9 cellular contexts compared by ENCODE assay signal in the genomic region with DNA sequence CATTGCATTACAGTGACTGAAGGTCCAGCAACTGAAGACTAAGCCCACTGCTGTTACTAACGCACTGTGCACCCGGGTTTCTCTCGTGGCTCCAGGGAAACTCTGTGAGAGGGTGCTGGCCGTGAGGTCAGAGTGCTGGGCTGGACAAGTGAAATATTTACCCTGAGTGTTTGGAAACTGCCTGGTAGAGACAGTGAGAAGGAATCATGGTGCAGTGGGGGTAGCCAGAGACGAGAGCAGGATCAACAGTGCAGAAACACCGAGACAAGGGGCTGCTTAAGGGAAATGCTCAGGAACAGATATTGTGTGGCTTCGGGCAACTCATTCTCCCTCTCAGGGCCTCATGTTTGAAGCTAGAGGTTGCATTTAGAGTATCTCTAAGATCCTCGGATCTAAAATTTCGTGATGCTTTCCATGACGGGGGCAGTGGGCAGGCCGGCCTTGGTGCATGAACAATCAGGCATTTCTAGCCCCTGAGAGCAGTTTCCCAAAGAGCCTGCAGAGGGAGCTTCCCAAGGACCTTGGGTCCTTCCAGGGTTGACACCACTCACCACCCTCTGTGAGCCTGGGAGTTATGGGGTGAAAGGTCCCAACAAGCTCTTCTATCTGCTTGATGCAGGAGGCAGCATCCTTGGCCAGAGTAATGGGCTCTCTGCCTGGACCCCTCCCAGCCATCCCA. TPM values are rescaled to one million over a fixed set of nuclear protein-coding genes. Genes with fewer than 3 reads are reported as not detected.
A peak's percentile ranks its signal among the peaks of the same experiment; 100 is the strongest.
DNase-seq lines count a peak whose midpoint lies in the region; ATAC-seq, FAIRE-seq and TF ChIP-seq lines count a peak whose summit lies in the region.
"Had no signal": no experiment of that assay in that cellular context is flagged by ENCODE, and none has a peak within 500 bp of the region (broad histone marks: within the 10 kb centered on the region; RNA-seq: fewer than 3 reads in every experiment).

No MANE protein-coding gene starts in this region.

- DNase-seq in AG08396 (ENCODE audit: low spot score) (peak; percentile 31), H54 (ENCODE audit: insufficient read length, low spot score) (peak; percentile 22), esophagus squamous epithelium (lab: John Stamatoyannopoulos, UW) (no peak), NCI-H187 treated with DMSO at 0.1 percent for 48 hours (lab: John Stamatoyannopoulos, UW) (no peak), NCI-H1417 treated with DMSO at 0.1 percent for 48 hours (lab: John Stamatoyannopoulos, UW) (no peak)
- DNase-seq in activated CD4-positive, alpha-beta T cell treated with anti-CD3 and anti-CD28 coated beads for 4 hours: peak; percentile 57 to 58
- peak; percentile 81 for DNase-seq in stimulated activated CD4-positive, alpha-beta T cell treated with anti-CD3 and anti-CD28 coated beads, Interleukin-15, amount 100 ng/mL, for 24 hours

- WGBS in esophagus squamous epithelium, 2 donors: 71 to 85% methylated on average over 10 to 11 of the region's 11 CpGs

- intact Hi-C loops in esophagus squamous epithelium (cut with DNase I): no loop called here

- no peak for TF ChIP-seq POLR2A in H54 (IDR thresholded peaks at IDR 0.05; ENCODE audit: low read depth, low read length)
- no peak for TF ChIP-seq POLR2A in esophagus squamous epithelium (IDR thresholded peaks at IDR 0.05)

- no peak overlapping the region for H3K4me3 ChIP-seq in esophagus squamous epithelium

- peak overlapping the region in 2 of 4 donors; percentile 39 to 46 for H3K27ac ChIP-seq in esophagus squamous epithelium
- H3K27ac ChIP-seq: epithelial cell of prostate had no signal

- peak in 4 of 6 experiments; percentile 7 to 52 (median 22) for TF ChIP-seq CTCF in esophagus squamous epithelium (IDR thresholded peaks at IDR 0.05)

- no peaks in the 10 kb centered on the region for H3K27me3 ChIP-seq in esophagus squamous epithelium

- H3K36me3 ChIP-seq in esophagus squamous epithelium: no peaks in the 10 kb centered on the region

- H3K9me3 ChIP-seq in esophagus squamous epithelium: no peaks in the 10 kb centered on the region

- FAIRE-seq in H54 (lab: Jason Lieb, UNC): no peak

- H3K4me1 ChIP-seq in esophagus squamous epithelium: peaks cover 0 to 32% (median 0%) of the 10 kb centered on the region in 3 donors

- ATAC-seq in HG03139 (IDR thresholded peaks at IDR 0.05; ENCODE audit: unreplicated experiment): no peak

RNA-seq across cellular contexts. Expression of gene CD2, which starts 9.7 kb away (rescaled TPM):
- total RNA-seq in esophagus squamous epithelium: 10 to 100 TPM in 1 of 4 donors, 1 to 10 TPM in 3; 2.1 to 14.7 (median 5.1) TPM

Comparison
In these comparisons a context has a peak if more than half of its experiments do, and no peak if none do; other contexts are left out.
1. DNase-seq: peak in AG08396 (single experiment), H54 (single experiment), activated CD4-positive, alpha-beta T cell treated with anti-CD3 and anti-CD28 coated beads for 4 hours (2 of 2) and stimulated activated CD4-positive, alpha-beta T cell treated with anti-CD3 and anti-CD28 coated beads, Interleukin-15, amount 100 ng/mL, for 24 hours (single experiment); none in esophagus squamous epithelium (single experiment), NCI-H187 treated with DMSO at 0.1 percent for 48 hours (single experiment) and NCI-H1417 treated with DMSO at 0.1 percent for 48 hours (single experiment).